8 cellular contexts compared by ENCODE assay signal in the genomic region with DNA sequence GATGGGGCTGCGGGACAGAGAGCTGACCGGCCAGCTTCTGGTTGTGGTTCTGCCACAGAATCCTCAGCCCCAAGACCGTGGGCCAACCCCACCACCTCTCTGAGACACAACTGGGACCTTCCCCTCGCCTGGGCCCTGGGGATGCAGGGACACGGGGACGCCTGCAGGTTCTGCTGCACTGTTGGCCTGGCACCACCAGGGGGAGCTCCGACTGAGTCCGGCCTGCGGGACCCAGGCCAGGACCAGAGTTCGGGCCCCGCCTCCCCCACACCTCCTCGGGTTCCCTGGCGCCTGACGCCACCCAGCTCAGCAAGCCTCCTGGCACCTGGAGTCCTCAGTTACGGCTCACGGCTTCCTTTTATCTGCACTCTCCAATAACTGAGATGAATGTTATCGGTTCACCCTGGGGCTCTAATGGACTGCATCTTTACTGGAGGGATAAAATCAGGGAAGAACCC. TPM values are rescaled to one million over a fixed set of nuclear protein-coding genes. Genes with fewer than 3 reads are reported as not detected.
A peak's percentile ranks its signal among the peaks of the same experiment; 100 is the strongest.
DNase-seq lines count a peak whose midpoint lies in the region; ATAC-seq and TF ChIP-seq lines count a peak whose summit lies in the region.

No MANE protein-coding gene starts in this region.

- H3K27me3 ChIP-seq in left ventricle myocardium inferior (ENCODE audit: low read depth) (no peaks in the 10 kb centered on the region), gastrocnemius medialis (no peaks in the 10 kb centered on the region)

- H3K9me3 ChIP-seq in left ventricle myocardium inferior (replicated peaks), result no peaks in the 10 kb centered on the region
- H3K9me3 ChIP-seq in gastrocnemius medialis, result no peaks in the 10 kb centered on the region

- H3K4me3 ChIP-seq in left ventricle myocardium inferior (no peak overlapping the region), gastrocnemius medialis (no peak overlapping the region)

- peaks cover 19% of the 10 kb centered on the region for H3K36me3 ChIP-seq in left ventricle myocardium inferior
- no peaks in the 10 kb centered on the region for H3K36me3 ChIP-seq in gastrocnemius medialis

- peaks cover 24% of the 10 kb centered on the region for H3K4me1 ChIP-seq in left ventricle myocardium inferior
- peaks cover 0 to 3% of the 10 kb centered on the region in 2 donors for H3K4me1 ChIP-seq in gastrocnemius medialis

- TF ChIP-seq POLR2A in gastrocnemius medialis (IDR thresholded peaks at IDR 0.05), result no peak

- H3K27ac ChIP-seq in left ventricle myocardium inferior (replicated peaks), result no peak overlapping the region
- H3K27ac ChIP-seq in gastrocnemius medialis, result peak overlapping the region in 2 of 4 donors; percentile 14 to 35

- intact Hi-C loops in left ventricle myocardium inferior (cut with micrococcal nuclease) (no loop called here), gastrocnemius medialis (cut with DNase I; ENCODE audit: low total_unique reads) (loop anchor here (1.0 to 10.0 kb wide), 5 partner anchors 20 to 256 kb away; partner anchors contain the start of genes EIF4A3, RNF213 and TBC1D16)

- peak; percentile 0 for TF ChIP-seq CTCF in GM12801 (IDR thresholded peaks at IDR 0.05; ENCODE audit: extremely low read depth, insufficient read length)
- TF ChIP-seq CTCF in left ventricle myocardium inferior (IDR thresholded peaks at IDR 0.05; ENCODE audit: borderline replicate concordance), result peak; percentile 96
- peak; percentile 78 to 95 (median 90) for TF ChIP-seq CTCF in gastrocnemius medialis (IDR thresholded peaks at IDR 0.05 in 4 of 5, conservative IDR thresholded peaks at IDR 0.05 in 1 of 5)

- ATAC-seq in gastrocnemius medialis (peak; percentile 73 to 84), GM18520 (IDR thresholded peaks at IDR 0.05; ENCODE audit: unreplicated experiment) (no peak), HG03108 (IDR thresholded peaks at IDR 0.05; ENCODE audit: unreplicated experiment) (no peak)

- DNase-seq in NCI-H1417 treated with DMSO at 0.1 percent for 48 hours (lab: John Stamatoyannopoulos, UW) (peak; percentile 45), T-helper 1 cell (peak; percentile 40 to 67 (median 59)), left ventricle myocardium inferior (peak; percentile 78), gastrocnemius medialis (peak; percentile 53 to 75)
- DNase-seq in activated naive CD8-positive, alpha-beta T cell treated with anti-CD3 and anti-CD28 coated beads, Interleukin-2, amount 50 U/mL, for 16 hours (ENCODE audit: low read depth, low spot score), result peak; percentile 63

- in situ Hi-C loops in gastrocnemius medialis (cut with MboI; ENCODE audit: low sequenced_read_pairs in 4 of 4), result no loop called here

RNA-seq across cellular contexts. Expression of gene TBC1D16, which starts 27.3 kb away (rescaled TPM):
- 15.9 TPM for total RNA-seq in left ventricle myocardium inferior
- 1 to 10 TPM; 5.8 to 8.1 (median 7.0) TPM for total RNA-seq in gastrocnemius medialis

RNA-seq across cellular contexts. Expression of gene CCDC40, which starts 28.0 kb away (rescaled TPM):
- total RNA-seq in left ventricle myocardium inferior, result 7.7 TPM
- 1 to 10 TPM in 2 of 4 donors, under 1 TPM in 2; 0.18 to 2.1 (median 1.1) TPM for total RNA-seq in gastrocnemius medialis

Comparison
In these comparisons a context has a peak if more than half of its experiments do, and no peak if none do; other contexts are left out.
1. CTCF ChIP-seq: peak in every context shown above with its lines; median percentile 96 in left ventricle myocardium inferior; 90 in gastrocnemius medialis; 0 in GM12801.
2. ATAC-seq: peak in gastrocnemius medialis (2 of 2); none in GM18520 (single experiment) and HG03108 (single experiment).
3. Peak in every context shown above with its lines, with median percentiles within 50 percentile points of each other: DNase-seq.